32 cellular contexts compared by ENCODE assay signal in the genomic region with DNA sequence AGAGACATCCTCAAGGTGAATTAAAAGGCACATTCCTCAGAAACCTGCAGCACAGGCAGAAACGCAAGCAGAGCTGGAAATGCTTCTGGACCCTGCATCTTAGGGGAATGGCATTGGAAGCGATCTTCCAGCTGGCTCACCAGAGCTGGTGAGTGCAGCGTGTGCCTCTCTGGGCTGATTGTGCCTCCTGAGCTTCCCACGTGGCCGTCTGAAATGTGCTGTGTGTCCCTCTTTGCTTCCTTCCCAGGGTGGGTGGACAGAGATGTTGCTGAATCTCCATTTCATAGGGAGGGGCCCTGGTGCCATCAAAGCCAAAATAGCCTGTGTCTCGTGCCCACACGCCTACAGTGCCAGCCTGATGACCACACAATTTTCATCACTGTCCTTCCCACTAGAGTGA. TPM values are rescaled to one million over a fixed set of nuclear protein-coding genes. Genes with fewer than 3 reads are reported as not detected.
"Had no signal": no experiment of that assay in that cellular context is flagged by ENCODE, and none has a peak within 500 bp of the region (broad histone marks: within the 10 kb centered on the region; RNA-seq: fewer than 3 reads in every experiment).

No MANE protein-coding gene starts in this region.

- H3K27ac Mint-ChIP-seq: stimulated activated effector memory CD8-positive, alpha-beta T cell treated with anti-CD3 and anti-CD28 coated beads, Interleukin-12 subunit alpha, Interleukin-12 subunit beta, amount 100 ng/mL, for 72 hours; stimulated activated memory B cell treated with anti-CD40 and anti-IgM and Interleukin-4, amounts not matched to agents 10 μg/mL and 1 μg/mL and 100 μg/mL, for 72 hours; stimulated activated naive B cell treated with anti-CD40 and anti-IgM and Interleukin-4, amounts not matched to agents 10 μg/mL and 1 μg/mL and 100 μg/mL, for 72 hours; stimulated activated naive CD8-positive, alpha-beta T cell treated with anti-CD3 and anti-CD28 coated beads, Interleukin-15, amount 100 ng/mL, for 72 hours; stimulated activated naive CD8-positive, alpha-beta T cell treated with anti-CD3 and anti-CD28 coated beads, Interleukin-15, Interleukin-2, amounts not matched to agents 100 ng/mL and 50 ng/mL, for 24 hours; type B pancreatic cell had no signal

- H3K4me1 Mint-ChIP-seq: stimulated activated effector memory CD8-positive, alpha-beta T cell treated with anti-CD3 and anti-CD28 coated beads, Interleukin-12 subunit alpha, Interleukin-12 subunit beta, amount 100 ng/mL, for 72 hours; stimulated activated memory B cell treated with anti-CD40 and anti-IgM and Interleukin-4, amounts not matched to agents 10 μg/mL and 1 μg/mL and 100 μg/mL, for 72 hours; stimulated activated naive CD8-positive, alpha-beta T cell treated with anti-CD3 and anti-CD28 coated beads, Interleukin-15, amount 100 ng/mL, for 72 hours had no signal

- H3K9me3 Mint-ChIP-seq: type B pancreatic cell had no signal

- H3K27me3 Mint-ChIP-seq: stimulated activated memory B cell treated with anti-CD40 and anti-IgM and Interleukin-4, amounts not matched to agents 10 μg/mL and 1 μg/mL and 100 μg/mL, for 72 hours; stimulated activated naive CD8-positive, alpha-beta T cell treated with anti-CD3 and anti-CD28 coated beads, Interleukin-15, amount 100 ng/mL, for 72 hours; stimulated activated naive CD8-positive, alpha-beta T cell treated with anti-CD3 and anti-CD28 coated beads, Interleukin-15, Interleukin-2, amounts not matched to agents 100 ng/mL and 50 ng/mL, for 24 hours had no signal

- FAIRE-seq: urothelium cell line had no signal

- H3K27me3 ChIP-seq: suprapubic skin, testis, thyroid gland, tibial artery, tibial nerve, transverse colon, upper lobe of left lung, upper lobe of right lung, uterus, vagina had no signal

- H3K27ac ChIP-seq: stomach, suprapubic skin, testis, thoracic aorta, thyroid gland, tibial artery, tibial nerve, transverse colon, upper lobe of left lung, upper lobe of right lung, uterus, vagina had no signal

- H3K4me3 Mint-ChIP-seq: stimulated activated effector memory CD8-positive, alpha-beta T cell treated with anti-CD3 and anti-CD28 coated beads, Interleukin-12 subunit alpha, Interleukin-12 subunit beta, amount 100 ng/mL, for 72 hours; stimulated activated memory B cell treated with anti-CD40 and anti-IgM and Interleukin-4, amounts not matched to agents 10 μg/mL and 1 μg/mL and 100 μg/mL, for 72 hours; stimulated activated naive B cell treated with anti-CD40 and anti-IgM and Interleukin-4, amounts not matched to agents 10 μg/mL and 1 μg/mL and 100 μg/mL, for 72 hours; stimulated activated naive CD8-positive, alpha-beta T cell treated with anti-CD3 and anti-CD28 coated beads, Interleukin-15, amount 100 ng/mL, for 72 hours; stimulated activated naive CD8-positive, alpha-beta T cell treated with anti-CD3 and anti-CD28 coated beads, Interleukin-15, Interleukin-2, amounts not matched to agents 100 ng/mL and 50 ng/mL, for 24 hours; type B pancreatic cell had no signal

- H3K9me3 ChIP-seq: testis, thoracic aorta, thyroid gland, transverse colon, upper lobe of left lung, upper lobe of right lung, uterus, vagina had no signal

- H3K36me3 ChIP-seq: stomach, suprapubic skin, thoracic aorta, thyroid gland, tibial artery, tibial nerve, transverse colon, upper lobe of left lung, upper lobe of right lung, uterus, vagina had no signal

- H3K4me1 ChIP-seq: stomach, suprapubic skin, testis, thyroid gland, tibial artery, tibial nerve, transverse colon, upper lobe of left lung, upper lobe of right lung, uterus, vagina had no signal

- DNase-seq: stimulated activated CD4-positive, alpha-beta T cell treated with anti-CD3 and anti-CD28 coated beads, Interleukin-2, amount 100 ng/mL, for 48 hours; stimulated activated CD4-positive, alpha-beta T cell treated with anti-CD3 and anti-CD28 coated beads, Interleukin-4, amount 100 ng/mL, for 1 hour; stimulated activated CD4-positive, alpha-beta T cell treated with anti-CD3 and anti-CD28 coated beads, Interleukin-4, amount 100 ng/mL, for 24 hours; stimulated activated CD4-positive, alpha-beta T cell treated with anti-CD3 and anti-CD28 coated beads, Interleukin-4, amount 100 ng/mL, for 4 hours; stimulated activated CD8-positive, alpha-beta memory T cell treated with anti-CD3 and anti-CD28 coated beads, Interleukin-4, amount 100 ng/mL, for 48 hours; stimulated activated naive B cell treated with anti-CD40 and anti-IgM and Interleukin-4, amounts not matched to agents 10 μg/mL and 1 μg/mL and 100 μg/mL, for 72 hours; stimulated activated naive CD4-positive, alpha-beta T cell; stimulated activated naive CD4-positive, alpha-beta T cell treated with Interleukin-2 at 50 U/mL for 16 hours; stimulated activated naive CD8-positive, alpha-beta T cell treated with anti-CD3 and anti-CD28 coated beads, Interleukin-15, amount 100 ng/mL, for 72 hours; stimulated activated naive CD8-positive, alpha-beta T cell treated with anti-CD3 and anti-CD28 coated beads, Interleukin-15, Interleukin-2, amounts not matched to agents 100 U/mL and 50 U/mL, for 24 hours; stomach; substantia nigra; testis; thyroid gland; tibial artery; transverse colon; trophoblast cell; upper lobe of left lung; upper lobe of right lung; uterus had no signal

- H3K4me3 ChIP-seq: stomach, suprapubic skin, testis, thoracic aorta, thyroid gland, tibial artery, tibial nerve, transverse colon, upper lobe of left lung, upper lobe of right lung, uterus, vagina had no signal

- ATAC-seq: stimulated activated effector memory CD8-positive, alpha-beta T cell treated with anti-CD3 and anti-CD28 coated beads, Interleukin-12 subunit alpha, Interleukin-12 subunit beta, amount 100 ng/mL, for 72 hours; stimulated activated memory B cell treated with anti-CD40 and anti-IgM and Interleukin-4, amounts not matched to agents 10 μg/mL and 1 μg/mL and 100 μg/mL, for 72 hours; stimulated activated naive B cell treated with anti-CD40 and anti-IgM and Interleukin-4, amounts not matched to agents 10 μg/mL and 1 μg/mL and 100 μg/mL, for 72 hours; stimulated activated naive CD8-positive, alpha-beta T cell treated with anti-CD3 and anti-CD28 coated beads, Interleukin-15, amount 100 ng/mL, for 72 hours; stimulated activated naive CD8-positive, alpha-beta T cell treated with anti-CD3 and anti-CD28 coated beads, Interleukin-15, Interleukin-2, amounts not matched to agents 100 U/mL and 50 U/mL, for 24 hours; upper lobe of right lung had no signal

- H3K36me3 Mint-ChIP-seq: stimulated activated effector memory CD8-positive, alpha-beta T cell treated with anti-CD3 and anti-CD28 coated beads, Interleukin-12 subunit alpha, Interleukin-12 subunit beta, amount 100 ng/mL, for 72 hours; stimulated activated memory B cell treated with anti-CD40 and anti-IgM and Interleukin-4, amounts not matched to agents 10 μg/mL and 1 μg/mL and 100 μg/mL, for 72 hours; stimulated activated naive B cell treated with anti-CD40 and anti-IgM and Interleukin-4, amounts not matched to agents 10 μg/mL and 1 μg/mL and 100 μg/mL, for 72 hours; type B pancreatic cell had no signal

RNA-seq across cellular contexts. Expression of a gene that starts 34.3 kb away (rescaled TPM):
- total RNA-seq: subcutaneous adipose tissue, thoracic aorta, thyroid gland, ureter, vagina had no signal
- polyA plus RNA-seq: stomach, urinary bladder had no signal
